34 cellular contexts compared by ENCODE assay signal in genomic region chr1:177640687-177641086, GRCh38.
"Had no signal": no experiment of that assay in that cellular context is flagged by ENCODE, and none has a peak within 500 bp of the region (broad histone marks: within the 10 kb centered on the region; RNA-seq: fewer than 3 reads in every experiment).

No MANE protein-coding gene starts in this region.

- H3K36me3 ChIP-seq: adrenal gland, ascending aorta, brain microvascular endothelial cell, breast epithelium, cardiac muscle cell had no signal

- H3K27me3 ChIP-seq: adrenal gland, ascending aorta, body of pancreas, brain microvascular endothelial cell, breast epithelium, cardiac muscle cell had no signal

- H3K4me3 ChIP-seq: adrenal gland, ascending aorta, body of pancreas, breast epithelium, cardiac muscle cell had no signal

- FAIRE-seq: astrocyte, bronchial epithelial cell had no signal

- H3K27ac ChIP-seq: adrenal gland, ascending aorta, body of pancreas, brain microvascular endothelial cell, breast epithelium, cardiac muscle cell had no signal

- ATAC-seq: activated naive CD4-positive, alpha-beta T cell treated with anti-CD3 and anti-CD28 coated beads, Interleukin-2, amount 50 U/mL, for 72 hours; activated naive CD8-positive, alpha-beta T cell treated with anti-CD3 and anti-CD28 coated beads, Interleukin-2, amount 50 U/mL, for 24 hours; activated T-cell treated with anti-CD3 and anti-CD28 coated beads, Interleukin-2, amount 50 U/mL, for 4 hours; activated T-cell treated with anti-CD3 and anti-CD28 coated beads, Interleukin-2, amount 50 U/mL, for 72 hours; activated T-helper 17 cell treated with anti-CD3 and anti-CD28 coated beads, Interleukin-2, amount 50 U/mL, for 72 hours; body of pancreas had no signal

- H3K9me3 ChIP-seq: adrenal gland, ascending aorta, body of pancreas, breast epithelium had no signal

- H3K4me1 ChIP-seq: adrenal gland, ascending aorta, body of pancreas, breast epithelium had no signal

- DNase-seq: activated effector memory CD4-positive, alpha-beta T cell treated with anti-CD3 and anti-CD28 coated beads, Interleukin-2, amount 50 U/mL, for 16 hours; activated effector memory CD4-positive, alpha-beta T cell treated with Interleukin-2 at 50 U/mL for 16 hours; activated gamma-delta T cell; activated gamma-delta T cell treated with Interleukin-2 at 50 U/mL for 16 hours; activated naive CD4-positive, alpha-beta T cell; activated naive CD4-positive, alpha-beta T cell treated with anti-CD3 and anti-CD28 coated beads for 36 hours; activated naive CD4-positive, alpha-beta T cell treated with anti-CD3 and anti-CD28 coated beads, Interleukin-2, amount 10 ng/mL, durations not matched to agents 7 days and 5 days; activated naive CD4-positive, alpha-beta T cell treated with anti-CD3 and anti-CD28 coated beads, Interleukin-2, amount 50 U/mL, for 16 hours; activated naive CD4-positive, alpha-beta T cell treated with Interleukin-2 at 50 U/mL for 16 hours; activated naive CD8-positive, alpha-beta T cell treated with anti-CD3 and anti-CD28 coated beads for 36 hours; activated naive CD8-positive, alpha-beta T cell treated with anti-CD3 and anti-CD28 coated beads, Interleukin-2, amount 10 ng/mL, durations not matched to agents 7 days and 5 days; activated naive CD8-positive, alpha-beta T cell treated with anti-CD3 and anti-CD28 coated beads, Interleukin-2, amount 50 U/mL, for 24 hours; activated T-cell treated with anti-CD3 and anti-CD28 coated beads, Interleukin-2, amount 50 U/mL, for 1 hour; activated T-cell treated with anti-CD3 and anti-CD28 coated beads, Interleukin-2, amount 50 U/mL, for 24 hours; activated T-cell treated with anti-CD3 and anti-CD28 coated beads, Interleukin-2, amount 50 U/mL, for 4 hours; activated T-cell treated with anti-CD3 and anti-CD28 coated beads, Interleukin-2, amount 50 U/mL, for 48 hours; activated T-cell treated with anti-CD3 and anti-CD28 coated beads, Interleukin-2, amount 50 U/mL, for 72 hours; adrenal gland; amniotic stem cell; amygdala; anterior cingulate cortex; aorta; body of pancreas; brain microvascular endothelial cell; caudate nucleus; central memory CD4-positive, alpha-beta T cell; cerebellar nuclear complex had no signal
